ENCODE assay signal across 16 cellular contexts in the genomic region with DNA sequence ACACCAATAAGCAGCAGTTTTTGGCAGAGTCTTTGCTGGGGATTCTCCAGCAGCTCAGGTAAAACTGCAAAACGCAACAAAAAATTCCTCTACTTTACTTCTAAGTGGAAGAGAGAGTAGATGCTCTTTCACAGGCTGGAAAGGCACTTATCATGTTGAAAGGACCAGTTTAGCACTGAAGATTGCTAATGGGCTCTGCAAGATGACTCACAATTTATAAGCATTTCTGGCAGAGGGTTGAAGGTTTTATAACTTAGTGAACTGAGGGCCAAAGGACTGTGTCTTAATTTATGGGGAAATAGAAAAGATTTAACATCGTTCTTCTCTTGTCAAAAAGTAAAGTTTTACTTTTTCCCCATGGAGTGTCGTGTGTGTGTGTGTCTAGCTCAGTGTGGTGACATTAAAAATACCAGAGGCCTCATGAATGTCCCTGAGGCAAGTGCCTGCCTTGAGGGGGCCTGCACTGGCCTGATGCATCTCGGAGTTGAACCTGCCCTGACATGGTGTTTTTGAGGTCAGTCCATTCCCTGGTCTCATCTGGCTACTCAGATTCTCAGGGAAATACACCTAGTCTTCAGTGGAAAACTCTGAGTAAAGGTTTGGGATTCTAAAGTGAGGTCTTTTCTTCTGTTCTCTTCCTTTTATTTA.
DNase-seq lines count a peak whose midpoint lies in the region; TF ChIP-seq lines count a peak whose summit lies in the region.
"Had no signal": no experiment of that assay in that cellular context is flagged by ENCODE, and none has a peak within 500 bp of the region (broad histone marks: within the 10 kb centered on the region; RNA-seq: fewer than 3 reads in every experiment).

No MANE protein-coding gene starts in this region.

- TF ChIP-seq EP300 in suprapubic skin (IDR thresholded peaks at IDR 0.05) = no peak

- no peaks in the 10 kb centered on the region for H3K9me3 ChIP-seq in OCI-LY3 (ENCODE audit: insufficient read depth, low read length)
- H3K9me3 ChIP-seq in suprapubic skin = no peaks in the 10 kb centered on the region
- H3K9me3 ChIP-seq: HAP-1, prostate gland had no signal

- H2AFZ ChIP-seq in OCI-LY3 (ENCODE audit: low read depth, low read length) = peak overlapping the region; percentile 27; the same call in 1 of the 2 replicates

- H3K27me3 ChIP-seq in OCI-LY3 (ENCODE audit: low read depth, low read length) = no peaks in the 10 kb centered on the region
- no peaks in the 10 kb centered on the region for H3K27me3 ChIP-seq in suprapubic skin
- H3K27me3 ChIP-seq: dorsolateral prefrontal cortex, left lung had no signal

- no peak overlapping the region for H3K9ac ChIP-seq in OCI-LY3 (ENCODE audit: low read length)

- no peaks in the 10 kb centered on the region for H3K79me2 ChIP-seq in OCI-LY3 (ENCODE audit: low read length)

- WGBS in suprapubic skin = 34% methylated on average over 4 of the region's 4 CpGs

- DNase-seq in GM04503 (ENCODE audit: low read depth) (peak; percentile 53), fibroblast of peridontal ligament (ENCODE audit: extremely low read depth) (peak; percentile 72), stromal cell of bone marrow (ENCODE audit: low read depth) (peak; percentile 36), suprapubic skin (ENCODE audit: low spot score in 2 of 2) (no peak)
- DNase-seq in stimulated activated CD4-positive, alpha-beta T cell treated with anti-CD3 and anti-CD28 coated beads, Interleukin-15, amount 100 ng/mL, for 24 hours = no peak
- DNase-seq in stimulated activated CD4-positive, alpha-beta T cell treated with anti-CD3 and anti-CD28 coated beads, Interleukin-4, amount 100 ng/mL, for 4 hours = no peak
- DNase-seq: activated CD8-positive, alpha-beta memory T cell treated with anti-CD3 and anti-CD28 coated beads, Interleukin-2, amount 50 U/mL, for 48 hours; activated naive CD4-positive, alpha-beta T cell treated with Interleukin-2 at 50 U/mL for 16 hours; CD4-positive, alpha-beta T cell; dorsolateral prefrontal cortex; left lung; NCI-H1092 treated with DMSO at 0.1 percent for 48 hours; NCI-H2171 had no signal

- H3K4me1 ChIP-seq in OCI-LY3 (ENCODE audit: low read length) (no peaks in the 10 kb centered on the region; the same call in 1 of the 2 replicates), suprapubic skin (no peaks in the 10 kb centered on the region)
- H3K4me1 ChIP-seq: left lung, prostate gland had no signal

- H3K36me3 ChIP-seq in OCI-LY3 (replicated peaks; ENCODE audit: low read depth, low read length) = no peaks in the 10 kb centered on the region
- H3K36me3 ChIP-seq in suprapubic skin = no peaks in the 10 kb centered on the region
- H3K36me3 ChIP-seq: HAP-1, left lung, prostate gland had no signal

- no peak overlapping the region for H3K4me2 ChIP-seq in OCI-LY3 (ENCODE audit: low read length)

- H3K27ac ChIP-seq in OCI-LY3 (ENCODE audit: low read length) (no peak overlapping the region), suprapubic skin (no peak overlapping the region)
- H3K27ac ChIP-seq: dorsolateral prefrontal cortex, left lung, prostate gland had no signal

- TF ChIP-seq CTCF in OCI-LY3 (IDR thresholded peaks at IDR 0.05; ENCODE audit: low read depth, low read length) (no peak), suprapubic skin (IDR thresholded peaks at IDR 0.05) (no peak)

- no peak overlapping the region for H3K4me3 ChIP-seq in OCI-LY3 (ENCODE audit: low read length)
- no peak overlapping the region for H3K4me3 ChIP-seq in suprapubic skin
- H3K4me3 ChIP-seq: dorsolateral prefrontal cortex, HAP-1, left lung, prostate gland had no signal

- TF ChIP-seq POLR2A in suprapubic skin (IDR thresholded peaks at IDR 0.05) = no peak

- no peaks in the 10 kb centered on the region for H4K20me1 ChIP-seq in OCI-LY3 (ENCODE audit: insufficient read depth, low read length)

Comparison
In these comparisons a context has a peak if more than half of its experiments do, and no peak if none do; other contexts are left out.
1. DNase-seq: peak in GM04503 (single experiment), fibroblast of peridontal ligament (single experiment) and stromal cell of bone marrow (single experiment); none in suprapubic skin (0 of 2), stimulated activated CD4-positive, alpha-beta T cell treated with anti-CD3 and anti-CD28 coated beads, Interleukin-15, amount 100 ng/mL, for 24 hours (single experiment) and stimulated activated CD4-positive, alpha-beta T cell treated with anti-CD3 and anti-CD28 coated beads, Interleukin-4, amount 100 ng/mL, for 4 hours (0 of 2).